Comparison of ENCODE assay signal across 2 cellular contexts in genomic region chr22:42957544-42957943, GRCh38.
TF ChIP-seq lines count a peak whose summit lies in the region.

No MANE protein-coding gene starts in this region.

TF ChIP-seq in SK-N-SH, 30 proteins besides CTCF, POLR2A, EP300 and RAD21 (continued from another document):
- no peak for TF ChIP-seq IRF3 (IDR thresholded peaks at IDR 0.05; ENCODE audit: low read depth, low read length)
- TF ChIP-seq TEAD4 (IDR thresholded peaks at IDR 0.05; ENCODE audit: borderline replicate concordance, insufficient read depth): no peak
- no peak for TF ChIP-seq ELF1 (IDR thresholded peaks at IDR 0.05)
- TF ChIP-seq FOXM1 (IDR thresholded peaks at IDR 0.05; ENCODE audit: low read depth): no peak
- TF ChIP-seq MEF2A (IDR thresholded peaks at IDR 0.05; ENCODE audit: borderline replicate concordance, low read depth): no peak
- no peak for TF ChIP-seq SMC3 (IDR thresholded peaks at IDR 0.05; ENCODE audit: low read depth, low read length)
- no peak for TF ChIP-seq GATA2 (CRISPR knock-in tag; IDR thresholded peaks at IDR 0.05)
- TF ChIP-seq MAX (IDR thresholded peaks at IDR 0.05; ENCODE audit: low read depth): no peak
- no peak for TF ChIP-seq FOSL2 (IDR thresholded peaks at IDR 0.05; ENCODE audit: borderline replicate concordance, low read depth)
- TF ChIP-seq RXRA (IDR thresholded peaks at IDR 0.05; ENCODE audit: borderline replicate concordance, low read depth): no peak
- TF ChIP-seq REST (IDR thresholded peaks at IDR 0.05; ENCODE audit: low read depth, low read length): no peak
- TF ChIP-seq SIN3A (IDR thresholded peaks at IDR 0.05; ENCODE audit: borderline replicate concordance, low read depth, low read length): no peak
- TF ChIP-seq CHD2 (IDR thresholded peaks at IDR 0.05; ENCODE audit: low read length, partially characterized antibody): no peak
- no peak for TF ChIP-seq NFIC (IDR thresholded peaks at IDR 0.05; ENCODE audit: borderline replicate concordance)
- TF ChIP-seq GABPA (IDR thresholded peaks at IDR 0.05; ENCODE audit: low read depth): no peak
- no peak for TF ChIP-seq YY1 (IDR thresholded peaks at IDR 0.05; ENCODE audit: low read depth)

TF ChIP-seq in SK-N-SH treated with all-trans-retinoic acid at 6 μM for 48 hours, 23 proteins besides CTCF, POLR2A, EP300 and RAD21 (continued from another document):
- no peak for TF ChIP-seq CSRNP3 (CRISPR knock-in tag; IDR thresholded peaks at IDR 0.05)
- TF ChIP-seq ZFP3 (CRISPR knock-in tag; IDR thresholded peaks at IDR 0.05): no peak
- no peak for TF ChIP-seq SNAI2 (CRISPR knock-in tag; IDR thresholded peaks at IDR 0.05)
- no peak for TF ChIP-seq ZNF8 (CRISPR knock-in tag; IDR thresholded peaks at IDR 0.05)
- no peak for TF ChIP-seq TSHZ2 (CRISPR knock-in tag; IDR thresholded peaks at IDR 0.05)
- no peak for TF ChIP-seq TCF4 (CRISPR knock-in tag; IDR thresholded peaks at IDR 0.05; ENCODE audit: borderline replicate concordance)
- TF ChIP-seq POU6F1 (CRISPR knock-in tag; IDR thresholded peaks at IDR 0.05; ENCODE audit: borderline replicate concordance, low read depth): no peak
- no peak for TF ChIP-seq ZNF70 (CRISPR knock-in tag; IDR thresholded peaks at IDR 0.05)
- no peak for TF ChIP-seq TOX (CRISPR knock-in tag; IDR thresholded peaks at IDR 0.05; ENCODE audit: borderline replicate concordance)
- TF ChIP-seq RARB (CRISPR knock-in tag; IDR thresholded peaks at IDR 0.05): no peak
- no peak for TF ChIP-seq PPARA (CRISPR knock-in tag; IDR thresholded peaks at IDR 0.05; ENCODE audit: borderline replicate concordance)
- TF ChIP-seq ZFP30 (CRISPR knock-in tag; IDR thresholded peaks at IDR 0.05): no peak
- no peak for TF ChIP-seq ESRRG (CRISPR knock-in tag; IDR thresholded peaks at IDR 0.05)
- no peak for TF ChIP-seq CSDC2 (CRISPR knock-in tag; IDR thresholded peaks at IDR 0.05)
- TF ChIP-seq OSR1 (CRISPR knock-in tag; IDR thresholded peaks at IDR 0.05): no peak
- no peak for TF ChIP-seq ZC3H10 (CRISPR knock-in tag; IDR thresholded peaks at IDR 0.05)
TF ChIP-seq in SK-N-SH treated with all-trans-retinoic acid at 6 μM for 48 hours: peak in this region for 0.
